ENCODE assay signal across 26 cellular contexts in genomic region chr13:48178126-48178525, GRCh38.
"Had no signal": no experiment of that assay in that cellular context is flagged by ENCODE, and none has a peak within 500 bp of the region (broad histone marks: within the 10 kb centered on the region; RNA-seq: fewer than 3 reads in every experiment).

No MANE protein-coding gene starts in this region.

- H3K4me1 ChIP-seq: pancreas, psoas muscle, right lobe of liver, sigmoid colon, stomach, thyroid gland, tibial nerve, upper lobe of left lung, vagina had no signal

- H3K27me3 ChIP-seq: neutrophil, pancreas, right lobe of liver, sigmoid colon, stomach, thyroid gland, tibial nerve, upper lobe of left lung, vagina had no signal

- H3K9me3 ChIP-seq: neutrophil, pancreas, psoas muscle, right lobe of liver, sigmoid colon, stomach, thoracic aorta, thyroid gland, tibial nerve, upper lobe of left lung, vagina had no signal

- H3K27ac ChIP-seq: neutrophil, pancreas, psoas muscle, right lobe of liver, sigmoid colon, stomach, thoracic aorta, thyroid gland, tibial nerve, upper lobe of left lung, vagina had no signal

- DNase-seq: nephron progenitor cell; nucleus accumbens; pancreas; posterior cingulate gyrus; psoas muscle; right cardiac atrium; right lobe of liver; sigmoid colon; small intestine; stimulated activated CD4-positive, alpha-beta T cell treated with anti-CD3 and anti-CD28 coated beads, Interleukin-15, amount 100 ng/mL, for 24 hours; stimulated activated CD4-positive, alpha-beta T cell treated with anti-CD3 and anti-CD28 coated beads, Interleukin-2, amount 100 ng/mL, for 24 hours; stimulated activated CD4-positive, alpha-beta T cell treated with anti-CD3 and anti-CD28 coated beads, Interleukin-2, amount 100 ng/mL, for 48 hours; stimulated activated CD4-positive, alpha-beta T cell treated with anti-CD3 and anti-CD28 coated beads, Interleukin-4, amount 100 ng/mL, for 24 hours; stimulated activated naive B cell treated with anti-CD40 and anti-IgM and Interleukin-4, amounts not matched to agents 10 μg/mL and 1 μg/mL and 100 μg/mL, for 72 hours; stimulated activated naive CD4-positive, alpha-beta T cell treated with Interleukin-2 at 50 U/mL for 16 hours; stomach; thyroid gland; trophoblast cell; upper lobe of left lung had no signal

- FAIRE-seq: pancreas, small intestine, urothelium cell line had no signal

- H3K4me3 ChIP-seq: pancreas, psoas muscle, right lobe of liver, sigmoid colon, stomach, thoracic aorta, thyroid gland, tibial nerve, upper lobe of left lung, vagina had no signal

- ATAC-seq: natural killer cell treated with Interleukin-12 subunit alpha and Interleukin-12 subunit beta and Interleukin-15 and Interleukin-18, amount 100 ng/mL, for 72 hours; pancreas; psoas muscle; right lobe of liver; stimulated activated effector memory CD8-positive, alpha-beta T cell treated with anti-CD3 and anti-CD28 coated beads, Interleukin-12 subunit alpha, Interleukin-12 subunit beta, amount 100 ng/mL, for 72 hours; stimulated activated naive B cell treated with anti-CD40 and anti-IgM and Interleukin-4, amounts not matched to agents 10 μg/mL and 1 μg/mL and 100 μg/mL, for 72 hours had no signal

- H3K36me3 ChIP-seq: neutrophil, pancreas, right lobe of liver, sigmoid colon, stomach, thoracic aorta, thyroid gland, tibial nerve, upper lobe of left lung, vagina had no signal
